8 cellular contexts compared by ENCODE assay signal in genomic region chr22:20702175-20702545, GRCh38.
DNase-seq lines count a peak whose midpoint lies in the region; ATAC-seq and TF ChIP-seq lines count a peak whose summit lies in the region.
"Not testable (repeated sequence)": the region's sequence is repeated elsewhere in the genome, so short reads cannot be mapped to it uniquely, and the experiment has no call there.

No MANE protein-coding gene starts in this region.

- H3K9me3 Mint-ChIP-seq in Calu3 (ENCODE audit: low read depth, unreplicated experiment); activated naive CD8-positive, alpha-beta T cell (ENCODE audit: low read depth): not testable (repeated sequence)

- ATAC-seq in GM21526 (IDR thresholded peaks at IDR 0.05; ENCODE audit: low FRiP score, unreplicated experiment), result peak; percentile 29
- peak; percentile 35 for ATAC-seq in HG03097 (IDR thresholded peaks at IDR 0.05; ENCODE audit: low FRiP score, unreplicated experiment)
- ATAC-seq in stimulated activated naive CD8-positive, alpha-beta T cell treated with anti-CD3 and anti-CD28 coated beads, Interleukin-15, Interleukin-2, amounts not matched to agents 100 U/mL and 50 U/mL, for 24 hours, result peak; percentile 8

- H3K27ac ChIP-seq in RWPE1 (peak overlapping the region; percentile 93), mucosa of rectum (ENCODE audit: low read depth in 2 of 2, low read length in 2 of 2) (peak overlapping the region; percentile 57 to 86)

- CTCF ChIA-PET in Calu3 (lab: Charles Lee); RWPE1 (lab: Yijun Ruan, JAX): not testable (repeated sequence)

- H3K4me1 ChIP-seq in mucosa of rectum (ENCODE audit: control insufficient read depth in 2 of 2, insufficient read depth in 2 of 2, low read length in 2 of 2), result not testable (repeated sequence)

- H3K27me3 ChIP-seq in mucosa of rectum (ENCODE audit: control insufficient read depth in 2 of 2, insufficient read depth in 2 of 2, low read length in 2 of 2), result not testable (repeated sequence)

- BruUV-seq in Calu3 (replicated peaks; lab: Mats Ljungman, UMichigan), result not testable (repeated sequence)

- H3K9ac ChIP-seq in mucosa of rectum (ENCODE audit: low read depth in 1 of 2, low read length in 2 of 2), result not testable (repeated sequence)

- H3K4me3 Mint-ChIP-seq in Calu3 (ENCODE audit: low read depth, unreplicated experiment), result peak overlapping the region; percentile 96
- peak overlapping the region; percentile 95 for H3K4me3 Mint-ChIP-seq in activated naive CD8-positive, alpha-beta T cell

- peak; percentile 11 for DNase-seq in Calu3
- DNase-seq in RWPE1 (ENCODE audit: low spot score); fibroblast of the aortic adventitia (ENCODE audit: low read depth); stimulated activated naive CD8-positive, alpha-beta T cell treated with anti-CD3 and anti-CD28 coated beads, Interleukin-15, Interleukin-2, amounts not matched to agents 100 U/mL and 50 U/mL, for 24 hours: not testable (repeated sequence)

- intact Hi-C loops in Calu3 (cut with micrococcal nuclease; ENCODE audit: unreplicated experiment), result not testable (repeated sequence)

- H3K36me3 Mint-ChIP-seq in Calu3 (ENCODE audit: insufficient read depth, unreplicated experiment), result peaks cover 34% of the 10 kb centered on the region
- H3K36me3 Mint-ChIP-seq in activated naive CD8-positive, alpha-beta T cell, result not testable (repeated sequence)

- TF ChIP-seq CTCF in Calu3 (IDR thresholded peaks at IDR 0.05; ENCODE audit: unreplicated experiment); RWPE1 (conservative IDR thresholded peaks at IDR 0.05; ENCODE audit: low read depth); fibroblast of the aortic adventitia (IDR thresholded peaks at IDR 0.05; ENCODE audit: insufficient read depth, low read length): not testable (repeated sequence)

- POLR2A ChIA-PET in RWPE1 (lab: Yijun Ruan, JAX; ENCODE audit: low non-redundant PET), result not testable (repeated sequence)

- H3K4me3 ChIP-seq in fibroblast of the aortic adventitia (ENCODE audit: low read depth, low read length) (peak overlapping the region; percentile 70), mucosa of rectum (ENCODE audit: low read length in 2 of 2) (peak overlapping the region; percentile 47 to 57)

- H3K9me3 ChIP-seq in mucosa of rectum (ENCODE audit: control insufficient read depth in 2 of 2, low read length in 2 of 2), result not testable (repeated sequence)

- H3K27me3 Mint-ChIP-seq in Calu3 (ENCODE audit: unreplicated experiment); activated naive CD8-positive, alpha-beta T cell: not testable (repeated sequence)

- H3K27ac Mint-ChIP-seq in Calu3 (ENCODE audit: unreplicated experiment), result peak overlapping the region; percentile 94
- not testable (repeated sequence) for H3K27ac Mint-ChIP-seq in activated naive CD8-positive, alpha-beta T cell

- not testable (repeated sequence) for H3K36me3 ChIP-seq in mucosa of rectum (ENCODE audit: control insufficient read depth in 2 of 2, insufficient read depth in 2 of 2, low read length in 2 of 2)

- not testable (repeated sequence) for H3K4me1 Mint-ChIP-seq in Calu3 (ENCODE audit: low read depth, unreplicated experiment)
- H3K4me1 Mint-ChIP-seq in activated naive CD8-positive, alpha-beta T cell (ENCODE audit: low read depth), result peaks cover 16% of the 10 kb centered on the region
